Comparison of ENCODE assay signal across 8 cellular contexts in genomic region chr3:122651233-122651907, GRCh38. TPM values are rescaled to one million over a fixed set of nuclear protein-coding genes. Genes with fewer than 3 reads are reported as not detected.
DNase-seq lines count a peak whose midpoint lies in the region; ATAC-seq, FAIRE-seq and TF ChIP-seq lines count a peak whose summit lies in the region.
"Not testable (repeated sequence)": the region's sequence is repeated elsewhere in the genome, so short reads cannot be mapped to it uniquely, and the experiment has no call there.

No MANE protein-coding gene starts in this region.

- not testable (repeated sequence) for H3K4me3 ChIP-seq in DND-41 (ENCODE audit: low read depth in 1 of 2, low read length in 2 of 2); H1 (ENCODE audit: extremely low read depth in 1 of 4, insufficient read depth in 2 of 4, low read depth in 3 of 4, low read length in 4 of 4); left lung; mesendoderm (ENCODE audit: low read length); pancreas

- not testable (repeated sequence) for H3K79me1 ChIP-seq in H1 (ENCODE audit: low read depth, low read length); mesendoderm (ENCODE audit: low read length)

- H2AFZ ChIP-seq in DND-41 (ENCODE audit: low read depth, low read length), result not testable (repeated sequence)
- H2AFZ ChIP-seq in H1 (ENCODE audit: low read length), result 0 out of 2 replicates have a peak overlapping the region, but pooled peaks have one; percentile 67

- H3K23me2 ChIP-seq in H1 (ENCODE audit: low read depth, low read length), result not testable (repeated sequence)

- not testable (repeated sequence) for H2BK120ac ChIP-seq in H1 (replicated peaks; ENCODE audit: low read depth, low read length); mesendoderm (ENCODE audit: low read depth, low read length)

- H3K79me2 ChIP-seq in DND-41 (ENCODE audit: insufficient read depth, low read length); H1 (ENCODE audit: control insufficient read depth in 1 of 2, insufficient read depth in 2 of 2, low read length in 2 of 2); mesendoderm (ENCODE audit: control insufficient read depth, insufficient read depth, low read length): not testable (repeated sequence)

- H2BK20ac ChIP-seq in H1 (ENCODE audit: low read length), result not testable (repeated sequence)

- TF ChIP-seq CTCF in 22Rv1 (IDR thresholded peaks at IDR 0.05); DND-41 (IDR thresholded peaks at IDR 0.05; ENCODE audit: borderline replicate concordance, extremely low read depth, low read length, poor library complexity, severe bottlenecking); VCaP (conservative IDR thresholded peaks at IDR 0.05); H1 (IDR thresholded peaks at IDR 0.05; ENCODE audit: control extremely low read depth in 1 of 3, insufficient read depth in 1 of 3, low read depth in 1 of 3, low read length in 3 of 3); left lung (IDR thresholded peaks at IDR 0.05); pancreas (IDR thresholded peaks at IDR 0.05): not testable (repeated sequence)

- intact Hi-C loops in left lung (cut with DNase I); pancreas (cut with DNase I): not testable (repeated sequence)

- not testable (repeated sequence) for H2BK5ac ChIP-seq in H1 (ENCODE audit: low read depth, low read length); mesendoderm (ENCODE audit: low read length)

- H4K20me1 ChIP-seq in DND-41 (ENCODE audit: insufficient read depth, low read length); H1 (replicated peaks in 1 of 2; ENCODE audit: control insufficient read depth in 1 of 2, insufficient read depth in 2 of 2, low read length in 2 of 2): not testable (repeated sequence)

- H3K4me2 ChIP-seq in DND-41 (ENCODE audit: insufficient read depth, low read length); H1 (ENCODE audit: insufficient read depth in 1 of 2, low read depth in 2 of 2, low read length in 2 of 2); mesendoderm (ENCODE audit: low read length): not testable (repeated sequence)

- H2BK12ac ChIP-seq in H1 (ENCODE audit: low read depth, low read length), result not testable (repeated sequence)

- CTCF ChIA-PET in H1 (lab: Charles Lee; ENCODE audit: partially characterized antibody), result interaction anchor here (0.7 kb wide), 2 partner anchors 90 to 194 kb away, joined by 3 to 5 read pairs; no protein-coding TSS in a partner anchor

- not testable (repeated sequence) for H2BK15ac ChIP-seq in H1 (ENCODE audit: low read length); mesendoderm (replicated peaks; ENCODE audit: low read depth)

- not testable (repeated sequence) for H4K8ac ChIP-seq in H1 (ENCODE audit: extremely low read depth, insufficient read depth, low read length); mesendoderm (ENCODE audit: low read depth, low read length)

- H3K23ac ChIP-seq in H1 (ENCODE audit: insufficient read length); mesendoderm (ENCODE audit: low read length): not testable (repeated sequence)

- FAIRE-seq in H1 (lab: Jason Lieb, UNC); pancreas (lab: Jason Lieb, UNC): not testable (repeated sequence)

- H3K36me3 ChIP-seq in DND-41 (ENCODE audit: insufficient read depth, low read length); KOPT-K1 (ENCODE audit: insufficient read depth, low read length); H1 (ENCODE audit: control insufficient read depth in 2 of 4, insufficient read depth in 4 of 4, low read length in 3 of 4); left lung; mesendoderm (ENCODE audit: control insufficient read depth, insufficient read depth, low read length); pancreas: not testable (repeated sequence)

- not testable (repeated sequence) for H3K4me1 ChIP-seq in DND-41 (ENCODE audit: insufficient read depth, low read length); H1 (replicated peaks in 1 of 4; ENCODE audit: control insufficient read depth in 3 of 4, insufficient read depth in 4 of 4, low read length in 3 of 4); left lung; mesendoderm (ENCODE audit: control insufficient read depth, low read depth, low read length)
- H3K4me1 ChIP-seq in pancreas, result peaks cover 0 to 13% (median 7%) of the 10 kb centered on the region in 3 donors

- H3K14ac ChIP-seq in H1 (ENCODE audit: insufficient read length), result not testable (repeated sequence)

- POLR2A ChIA-PET in H1 (lab: Charles Lee; ENCODE audit: partially characterized antibody), result interaction anchor here (0.7 kb wide), 1 partner anchor 56 kb away, joined by 4 read pairs; no protein-coding TSS in a partner anchor

- DNase-seq in DND-41, result peak; percentile 38
- not testable (repeated sequence) for DNase-seq in H1 (ENCODE audit: low read depth in 1 of 2, low spot score in 2 of 2); left lung
- DNase-seq in mesendoderm, result peak; percentile 17
- DNase-seq in pancreas, result peak in 4 of 6 donors; percentile 11 to 53 (median 37)

- not testable (repeated sequence) for TF ChIP-seq POLR2A in H1 (IDR thresholded peaks at IDR 0.05; ENCODE audit: control extremely low read depth in 1 of 2, low read depth in 2 of 2, low read length in 2 of 2)

- not testable (repeated sequence) for TF ChIP-seq RAD21 in H1 (IDR thresholded peaks at IDR 0.05 in 1 of 2, conservative IDR thresholded peaks at IDR 0.05 in 1 of 2; ENCODE audit: low read depth in 2 of 2, low read length in 2 of 2)

- H4K91ac ChIP-seq in H1 (replicated peaks; ENCODE audit: insufficient read length, low read length), result not testable (repeated sequence)

- not testable (repeated sequence) for H3K9me3 ChIP-seq in DND-41 (ENCODE audit: insufficient read depth, low read length, severe bottlenecking); KOPT-K1 (ENCODE audit: insufficient read depth, low read length, poor library complexity, severe bottlenecking); H1 (ENCODE audit: insufficient read depth in 2 of 2, low read depth in 1 of 2, low read length in 1 of 2); left lung; pancreas

- not testable (repeated sequence) for H3K27me3 ChIP-seq in DND-41 (ENCODE audit: insufficient read depth, low read length, poor library complexity); H1 (replicated peaks in 1 of 4; ENCODE audit: control insufficient read depth in 3 of 4, extremely low read depth in 1 of 4, insufficient read depth in 3 of 4, low read length in 3 of 4); left lung; mesendoderm (ENCODE audit: insufficient read depth, low read length, poor library complexity); pancreas

- not testable (repeated sequence) for H3K4ac ChIP-seq in H1 (replicated peaks; ENCODE audit: insufficient read length, low read depth, low read length); mesendoderm (ENCODE audit: low read depth, low read length)

- 90% methylated on average over 11 of the region's 11 CpGs; no CpG with 5 or more reads in 1 of the 2 experiments for WGBS in H1 (ENCODE audit: extremely low coverage in 1 of 2, insufficient coverage in 1 of 2, insufficient read length in 1 of 2, insufficient replicate concordance in 2 of 2, low coverage in 1 of 2, low lambda C conversion rate in 2 of 2, missing lambda C conversion rate in 1 of 2), 2 experiments
- no CpG with 5 or more reads among the region's 11 CpGs for WGBS in mesendoderm (ENCODE audit: extremely low coverage, insufficient coverage, low lambda C conversion rate)
- 39 to 42% methylated on average over 11 of the region's 11 CpGs for WGBS in pancreas, 2 donors

- H4K5ac ChIP-seq in H1 (ENCODE audit: insufficient read length, low read depth, low read length); mesendoderm (ENCODE audit: low read length): not testable (repeated sequence)

- peak overlapping the region; percentile 94 for H3K27ac ChIP-seq in 22Rv1
- not testable (repeated sequence) for H3K27ac ChIP-seq in DND-41 (ENCODE audit: low read length); H1 (ENCODE audit: low read depth, low read length); left lung; mesendoderm (ENCODE audit: low read depth, low read length)
- H3K27ac ChIP-seq in KOPT-K1 (ENCODE audit: low read depth, low read length, poor library complexity, severe bottlenecking), result peak overlapping the region; percentile 5
- peak overlapping the region; percentile 81 for H3K27ac ChIP-seq in VCaP
- H3K27ac ChIP-seq in pancreas, result peak overlapping the region in 2 of 4 donors; percentile 15 to 29

- not testable (repeated sequence) for H3K9ac ChIP-seq in DND-41 (ENCODE audit: low read depth, low read length); H1 (replicated peaks in 1 of 4; ENCODE audit: extremely low read depth in 1 of 4, low read depth in 3 of 4, low read length in 3 of 4); mesendoderm (ENCODE audit: low read length)

- H3K56ac ChIP-seq in H1 (replicated peaks; ENCODE audit: insufficient read length, low read depth, low read length); mesendoderm (ENCODE audit: low read length): not testable (repeated sequence)

- not testable (repeated sequence) for TF ChIP-seq EP300 in H1 (IDR thresholded peaks at IDR 0.05; ENCODE audit: borderline replicate concordance in 1 of 2, low read depth in 2 of 2, low read length in 2 of 2)

- not testable (repeated sequence) for ATAC-seq in DND-41 (ENCODE audit: insufficient read depth, low read depth)
- ATAC-seq in left lung (peak; percentile 57), pancreas (peak; percentile 77 to 99 (median 88))

- not testable (repeated sequence) for H3K18ac ChIP-seq in H1 (ENCODE audit: extremely low read depth, low read length); mesendoderm (ENCODE audit: low read length)

- H2AK5ac ChIP-seq in H1 (ENCODE audit: low read depth, low read length); mesendoderm (ENCODE audit: low read length): not testable (repeated sequence)

RNA-seq across cellular contexts. Expression of gene PARP14, which starts 29.3 kb away (rescaled TPM):
- total RNA-seq in H1 (2021; fragmentation: NEBNext Ultra II Directional; extraction: Animal tissue kit (Norgen Biotek cat#: 25700)), result 15.9 and 17.6 TPM in 2 replicates
- 8.2 and 12.6 TPM in 2 replicates for polyA plus RNA-seq in H1 (2011; rRNA removed)
- 11.1 TPM for polyA plus RNA-seq in H1 (2011; cell fraction: cytosol; rRNA removed)
- 11.2 TPM for polyA plus RNA-seq in H1 (2011; cell fraction: nucleus; rRNA removed)
- 9.6 to 13.3 TPM (median 11.2 TPM) in 4 replicates for polyA plus RNA-seq in H1 (2012, experiment 1 of 2)
- 0.62 TPM for polyA plus RNA-seq in H1 (2012, experiment 2 of 2)
- polyA plus RNA-seq in H1 (2013, experiment 1 of 2), result 9.4 TPM
- 8.4 TPM for polyA plus RNA-seq in H1 (2013, experiment 2 of 2)
- 23.2 and 29.5 TPM in 2 replicates for polyA minus RNA-seq in H1 (2011; rRNA and poly(A)+ RNA removed)
- 14.2 TPM for polyA minus RNA-seq in H1 (2011; cell fraction: cytosol; rRNA and poly(A)+ RNA removed)
- 25.1 TPM for polyA minus RNA-seq in H1 (2011; cell fraction: nucleus; rRNA and poly(A)+ RNA removed)
- 100 to 1,000 TPM; 119 to 138 TPM for total RNA-seq in left lung
- 5.2 TPM for polyA plus RNA-seq in mesendoderm (2013, experiment 1 of 2)
- 5.0 TPM for polyA plus RNA-seq in mesendoderm (2013, experiment 2 of 2)
- 10 to 100 TPM in 5 of 6 donors, 1 to 10 TPM in 1; 7.6 to 27.7 (median 13.4) TPM for total RNA-seq in pancreas
- polyA plus RNA-seq in pancreas, result 10 to 100 TPM in 1 of 2 donors, 1 to 10 TPM in 1; 7.2 to 11.3 TPM
